ENCODE assay signal across 12 cellular contexts in the genomic region with DNA sequence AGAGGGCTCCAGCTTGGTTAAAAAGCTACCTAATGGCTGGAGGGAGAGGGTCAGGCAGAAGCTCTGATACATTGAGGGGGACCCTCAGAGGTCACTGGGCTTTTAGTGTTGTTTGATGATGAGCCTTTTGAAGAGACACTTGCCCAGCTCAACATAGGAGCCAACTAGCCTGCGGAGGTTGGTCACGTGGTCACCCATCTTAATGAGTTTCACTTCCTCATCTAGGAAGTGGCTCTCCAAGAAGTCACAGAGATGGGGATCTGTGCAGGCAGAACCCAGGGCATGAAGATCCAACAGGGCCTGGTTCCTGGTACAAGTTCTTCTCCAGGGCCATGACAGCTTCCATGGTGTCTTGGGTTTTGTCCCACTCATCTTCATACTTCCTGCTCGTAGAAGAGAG. TPM values are rescaled to one million over a fixed set of nuclear protein-coding genes. Genes with fewer than 3 reads are reported as not detected.
DNase-seq lines count a peak whose midpoint lies in the region; ATAC-seq lines count a peak whose summit lies in the region.
"Had no signal": no experiment of that assay in that cellular context is flagged by ENCODE, and none has a peak within 500 bp of the region (broad histone marks: within the 10 kb centered on the region; RNA-seq: fewer than 3 reads in every experiment).

No MANE protein-coding gene starts in this region.

- peaks cover 88% of the 10 kb centered on the region for H3K36me3 ChIP-seq in HAP-1 (replicated peaks)

- H3K27me3 Mint-ChIP-seq in activated CD8-positive, alpha-beta memory T cell treated with anti-CD3 and anti-CD28 coated beads, Interleukin-2, amount 10 ng/mL, durations not matched to agents 7 days and 5 days, result no peaks in the 10 kb centered on the region

- no peak for ATAC-seq in activated CD8-positive, alpha-beta memory T cell treated with anti-CD3 and anti-CD28 coated beads, Interleukin-2, amount 10 ng/mL, durations not matched to agents 7 days and 5 days
- ATAC-seq in HG02870 (IDR thresholded peaks at IDR 0.05; ENCODE audit: unreplicated experiment), result peak; percentile 86
- ATAC-seq: activated CD4-positive, CD25-positive, alpha-beta regulatory T cell treated with anti-CD3 and anti-CD28 coated beads, Interleukin-2, amount 50 U/mL, for 24 hours; esophagus mucosa; left colon had no signal

- peaks cover 15% of the 10 kb centered on the region for H3K4me1 ChIP-seq in HAP-1

- no peaks in the 10 kb centered on the region for H3K27me3 ChIP-seq in HAP-1 (ENCODE audit: low read depth)

- H3K4me3 ChIP-seq in HAP-1, result no peak overlapping the region

- in situ Hi-C loops in HAP-1 (cut with MboI; ENCODE audit: low sequenced_read_pairs), result no loop called here

- H3K36me3 Mint-ChIP-seq in activated CD8-positive, alpha-beta memory T cell treated with anti-CD3 and anti-CD28 coated beads, Interleukin-2, amount 10 ng/mL, durations not matched to agents 7 days and 5 days, result peaks cover 55% of the 10 kb centered on the region

- no peak for DNase-seq in activated CD8-positive, alpha-beta memory T cell treated with anti-CD3 and anti-CD28 coated beads, Interleukin-2, amount 10 ng/mL, durations not matched to agents 7 days and 5 days
- no peak for DNase-seq in activated CD8-positive, alpha-beta memory T cell treated with anti-CD3 and anti-CD28 coated beads, Interleukin-2, amount 50 U/mL, for 4 hours
- DNase-seq in NOMO-1 (lab: John Stamatoyannopoulos, UW; ENCODE audit: unreplicated experiment in 2 of 2) (peak; percentile 52 to 75), iPS-NIHi11 (ENCODE audit: low spot score) (no peak), HAP-1 (ENCODE audit: low spot score in 2 of 2) (no peak), NCI-H446 (lab: John Stamatoyannopoulos, UW) (no peak)
- no peak for DNase-seq in activated T-cell treated with anti-CD3 and anti-CD28 coated beads, Interleukin-2, amount 50 U/mL, for 48 hours
- DNase-seq: amniotic stem cell, left colon had no signal

- no peaks in the 10 kb centered on the region for H3K9me3 ChIP-seq in HAP-1

- H3K4me1 Mint-ChIP-seq in activated CD8-positive, alpha-beta memory T cell treated with anti-CD3 and anti-CD28 coated beads, Interleukin-2, amount 10 ng/mL, durations not matched to agents 7 days and 5 days, result peaks cover 6% of the 10 kb centered on the region

- peak overlapping the region; percentile 56 for H3K27ac Mint-ChIP-seq in activated CD8-positive, alpha-beta memory T cell treated with anti-CD3 and anti-CD28 coated beads, Interleukin-2, amount 10 ng/mL, durations not matched to agents 7 days and 5 days

- no peak overlapping the region for H3K4me3 Mint-ChIP-seq in activated CD8-positive, alpha-beta memory T cell treated with anti-CD3 and anti-CD28 coated beads, Interleukin-2, amount 10 ng/mL, durations not matched to agents 7 days and 5 days

- H3K9me3 Mint-ChIP-seq in activated CD8-positive, alpha-beta memory T cell treated with anti-CD3 and anti-CD28 coated beads, Interleukin-2, amount 10 ng/mL, durations not matched to agents 7 days and 5 days (ENCODE audit: low read depth), result no peaks in the 10 kb centered on the region

- CTCF ChIA-PET in activated CD8-positive, alpha-beta memory T cell treated with anti-CD3 and anti-CD28 coated beads, Interleukin-2, amount 10 ng/mL, durations not matched to agents 7 days and 5 days (lab: Charles Lee), result no interaction called here

RNA-seq across cellular contexts. Expression of a gene that starts 33.4 kb away (rescaled TPM):
- 100 to 1,000 TPM; 101 to 136 TPM for total RNA-seq in activated CD8-positive, alpha-beta memory T cell treated with anti-CD3 and anti-CD28 coated beads, Interleukin-2, amount 10 ng/mL, durations not matched to agents 7 days and 5 days

Comparison
In these comparisons a context has a peak if more than half of its experiments do, and no peak if none do; other contexts are left out.
1. DNase-seq: peak in NOMO-1 (2 of 2); none in activated CD8-positive, alpha-beta memory T cell treated with anti-CD3 and anti-CD28 coated beads, Interleukin-2, amount 10 ng/mL, durations not matched to agents 7 days and 5 days (single experiment), activated CD8-positive, alpha-beta memory T cell treated with anti-CD3 and anti-CD28 coated beads, Interleukin-2, amount 50 U/mL, for 4 hours (single experiment), activated T-cell treated with anti-CD3 and anti-CD28 coated beads, Interleukin-2, amount 50 U/mL, for 48 hours (0 of 2), iPS-NIHi11 (single experiment), HAP-1 (0 of 2) and NCI-H446 (0 of 2).